15 cellular contexts compared by ENCODE assay signal in the genomic region with DNA sequence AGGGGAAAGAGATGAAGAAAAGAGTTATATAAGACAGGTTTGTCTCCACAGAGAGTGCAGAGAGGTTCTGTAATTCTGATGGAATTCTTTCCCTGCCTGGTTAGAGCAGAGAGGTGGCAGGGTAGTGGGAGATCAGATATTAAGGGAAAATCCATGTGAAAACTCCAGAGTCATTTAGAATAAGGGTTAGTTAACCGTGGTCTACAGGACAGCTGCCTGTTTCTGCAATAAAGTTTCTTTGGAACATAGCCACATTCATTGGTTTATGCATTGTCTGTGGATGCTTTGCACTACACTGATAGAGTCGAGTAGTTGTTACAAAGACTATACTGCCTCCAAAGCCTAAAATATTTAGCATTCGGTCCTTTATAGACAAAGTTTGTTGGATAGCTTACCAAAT. TPM values are rescaled to one million over a fixed set of nuclear protein-coding genes. Genes with fewer than 3 reads are reported as not detected.
DNase-seq lines count a peak whose midpoint lies in the region; ATAC-seq and TF ChIP-seq lines count a peak whose summit lies in the region.
"Had no signal": no experiment of that assay in that cellular context is flagged by ENCODE, and none has a peak within 500 bp of the region (broad histone marks: within the 10 kb centered on the region; RNA-seq: fewer than 3 reads in every experiment).

No MANE protein-coding gene starts in this region.

- H3K27ac Mint-ChIP-seq in CD4-positive, alpha-beta T cell = peak overlapping the region; percentile 69
- H3K27ac Mint-ChIP-seq in H9 = peak overlapping the region in 2 of 3 experiments; percentile 16 to 60; a peak in 2 of 7 replicates
- H3K27ac Mint-ChIP-seq: B cell, IgD-negative memory B cell had no signal

- H3K27ac ChIP-seq in CD4-positive, alpha-beta T cell (ENCODE audit: low read depth, low read length) = no peak overlapping the region
- no peak overlapping the region for H3K27ac ChIP-seq in H9 (ENCODE audit: insufficient read length, low read depth, low read length)
- peak overlapping the region; percentile 5 for H3K27ac ChIP-seq in substantia nigra (ENCODE audit: low read depth, low read length, poor library complexity, severe bottlenecking)
- H3K27ac ChIP-seq in GM23248 = no peak overlapping the region

- no peak overlapping the region for H2AK5ac ChIP-seq in H9 (ENCODE audit: insufficient read length, low read length)

- no peaks in the 10 kb centered on the region for H3K23me2 ChIP-seq in H9 (ENCODE audit: insufficient read length, low read depth, low read length, poor library complexity, severe bottlenecking)

- H3K18ac ChIP-seq in H9 (ENCODE audit: insufficient read length, low read depth, low read length) = no peak overlapping the region

- no peak overlapping the region for H2BK15ac ChIP-seq in H9 (ENCODE audit: low read depth, low read length)

- no peak overlapping the region for H3K4me3 ChIP-seq in GM23248

- no peak overlapping the region for H3K4me3 Mint-ChIP-seq in CD4-positive, alpha-beta T cell
- H3K4me3 Mint-ChIP-seq in H9 = no peak overlapping the region
- H3K4me3 Mint-ChIP-seq: B cell; CD4-positive, alpha-beta memory T cell; IgD-negative memory B cell had no signal

- no peak overlapping the region for H4K5ac ChIP-seq in H9 (ENCODE audit: insufficient read length, low read depth, low read length)

- no peak for DNase-seq in CD4-positive, alpha-beta T cell
- DNase-seq in H9 (no peak), myocyte (ENCODE audit: low read depth) (peak; percentile 34), substantia nigra (lab: John Stamatoyannopoulos, UW) (no peak), GM23248 (no peak)
- DNase-seq in stimulated activated naive CD4-positive, alpha-beta T cell (lab: John Stamatoyannopoulos, UW) = no peak
- DNase-seq: C1 segment of cervical spinal cord; CD4-positive, alpha-beta memory T cell; COR-L47; DND-41; GDM1 had no signal

- no CpG with 5 or more reads among the region's 3 CpGs for WGBS in H9 (ENCODE audit: extremely low coverage, insufficient read length, low lambda C conversion rate)
- WGBS in GM23248 (ENCODE audit: low coverage in 1 of 2, low lambda C conversion rate in 2 of 2, missing lambda C conversion rate in 2 of 2), 2 experiments = 58 to 64% methylated on average over 3 of the region's 3 CpGs

- no peak overlapping the region for H2BK20ac ChIP-seq in H9 (ENCODE audit: low read depth, low read length, poor library complexity, severe bottlenecking)

- ATAC-seq in CD4-positive, alpha-beta T cell (ENCODE audit: poor library complexity) = no peak
- no peak for ATAC-seq in GM18868 (IDR thresholded peaks at IDR 0.05; ENCODE audit: unreplicated experiment)
- ATAC-seq: HCT116 had no signal

- intact Hi-C loops in CD4-positive, alpha-beta T cell (cut with DNase I, micrococcal nuclease) = loop anchor here in 1 of 2 experiments (10.0 kb wide), 1 partner anchor 52 kb away; a partner anchor contains a TSS

- no peaks in the 10 kb centered on the region for H4K20me1 ChIP-seq in H9 (ENCODE audit: control insufficient read depth, insufficient read depth, insufficient read length)
- no peaks in the 10 kb centered on the region for H4K20me1 ChIP-seq in GM23248 (ENCODE audit: insufficient read depth)

- CTCF ChIA-PET in CD4-positive, alpha-beta T cell (lab: Charles Lee) = interaction anchor here (1.0 to 1.8 kb wide), 3 partner anchors 33 to 254 kb away, joined by 3 to 6 read pairs (median 6); no protein-coding TSS in a partner anchor

- no peaks in the 10 kb centered on the region for H3K36me3 ChIP-seq in GM23248 (ENCODE audit: low read depth)

- no peak overlapping the region for H3K9ac ChIP-seq in H9 (ENCODE audit: extremely low read depth, insufficient read length, low read length)
- H3K9ac ChIP-seq in GM23248 = no peak overlapping the region

- H3K9me3 Mint-ChIP-seq in CD4-positive, alpha-beta T cell = no peaks in the 10 kb centered on the region
- H3K9me3 Mint-ChIP-seq in H9 = peaks cover 2 to 4% of the 10 kb centered on the region in 2 experiments; a peak in 3 of 5 replicates

- H3K27me3 ChIP-seq in CD4-positive, alpha-beta T cell (ENCODE audit: control insufficient read depth, insufficient read depth, low read length) = no peaks in the 10 kb centered on the region
- H3K27me3 ChIP-seq in H9 (ENCODE audit: insufficient read depth, low read length) = no peaks in the 10 kb centered on the region
- no peaks in the 10 kb centered on the region for H3K27me3 ChIP-seq in GM23248 (replicated peaks; ENCODE audit: insufficient read depth)

- H3K56ac ChIP-seq in H9 (ENCODE audit: insufficient read length, low read depth, low read length) = no peak overlapping the region

- H3K14ac ChIP-seq in H9 (ENCODE audit: insufficient read depth, low read length) = no peak overlapping the region

- peaks cover 42% of the 10 kb centered on the region for H3K36me3 Mint-ChIP-seq in CD4-positive, alpha-beta T cell (ENCODE audit: low read depth)
- peaks cover 21 to 22% (median 22%) of the 10 kb centered on the region in 3 experiments for H3K36me3 Mint-ChIP-seq in H9 (ENCODE audit: insufficient read depth in 1 of 3, low read depth in 3 of 3)

- H3K4me2 ChIP-seq in H9 (ENCODE audit: insufficient read depth, insufficient read length, low read length) = no peak overlapping the region
- no peak overlapping the region for H3K4me2 ChIP-seq in GM23248 (ENCODE audit: unreplicated experiment)

- no peaks in the 10 kb centered on the region for H3K4me1 ChIP-seq in H9 (ENCODE audit: insufficient read depth, low read length)
- peaks cover 14% of the 10 kb centered on the region for H3K4me1 ChIP-seq in GM23248 (ENCODE audit: insufficient read depth)

- peaks cover 64% of the 10 kb centered on the region for H3K4me1 Mint-ChIP-seq in CD4-positive, alpha-beta T cell (ENCODE audit: low read depth)
- H3K4me1 Mint-ChIP-seq in H9 = peaks cover 0 to 2% of the 10 kb centered on the region in 2 experiments; a peak in 2 of 4 replicates

- no peaks in the 10 kb centered on the region for H3K9me3 ChIP-seq in CD4-positive, alpha-beta T cell (ENCODE audit: control insufficient read depth, low read length)
- peaks cover 3% of the 10 kb centered on the region for H3K9me3 ChIP-seq in H9 (ENCODE audit: control insufficient read depth, low read depth, low read length)
- H3K9me3 ChIP-seq in GM23248 (ENCODE audit: low read depth) = no peaks in the 10 kb centered on the region

- H3K23ac ChIP-seq in H9 (ENCODE audit: insufficient read length, low read depth, low read length) = no peak overlapping the region

- H3K9me2 ChIP-seq in GM23248 (ENCODE audit: insufficient read depth) = no peaks in the 10 kb centered on the region

- H3T11ph ChIP-seq in H9 (ENCODE audit: low read length) = no peak overlapping the region

- no peak overlapping the region for H3K4ac ChIP-seq in H9 (ENCODE audit: low read depth, low read length)

- no peak overlapping the region for H4K8ac ChIP-seq in H9 (replicated peaks; ENCODE audit: insufficient read length, low read depth, low read length)

- H3K79me2 ChIP-seq in H9 (ENCODE audit: insufficient read depth, low read length) (no peaks in the 10 kb centered on the region; the same call in 1 of the 2 replicates), GM23248 (ENCODE audit: insufficient read depth) (peaks cover 34% of the 10 kb centered on the region)

- POLR2A ChIA-PET in CD4-positive, alpha-beta T cell (lab: Charles Lee) = interaction anchor here (0.6 to 10.0 kb wide), 5 partner anchors 12 to 72 kb away, joined by 3 to 59 read pairs (median 4); no protein-coding TSS in a partner anchor

- in situ Hi-C loops in GM23248 (cut with MboI) = no loop called here

- H3F3A ChIP-seq in GM23248 (ENCODE audit: insufficient read depth) = no peaks in the 10 kb centered on the region

- no peak overlapping the region for H2BK120ac ChIP-seq in H9 (ENCODE audit: low read depth, low read length, poor library complexity, severe bottlenecking)

- H4K91ac ChIP-seq in H9 (ENCODE audit: insufficient read length, low read depth, low read length) = no peak overlapping the region

- H2BK5ac ChIP-seq in H9 (ENCODE audit: insufficient read length, low read length) = no peak overlapping the region

- no peaks in the 10 kb centered on the region for H3K79me1 ChIP-seq in H9 (ENCODE audit: insufficient read depth, low read depth, low read length, poor library complexity, severe bottlenecking)

- TF ChIP-seq CTCF in CD4-positive, alpha-beta T cell (IDR thresholded peaks at IDR 0.05) = no peak
- TF ChIP-seq CTCF in H9 (conservative IDR thresholded peaks at IDR 0.05) = no peak

- no peaks in the 10 kb centered on the region for H3K27me3 Mint-ChIP-seq in CD4-positive, alpha-beta T cell
- H3K27me3 Mint-ChIP-seq in H9 (ENCODE audit: low read depth) = no peaks in the 10 kb centered on the region
- H3K27me3 Mint-ChIP-seq: B cell; CD4-positive, alpha-beta memory T cell; IgD-negative memory B cell had no signal

- H2BK12ac ChIP-seq in H9 (ENCODE audit: insufficient read length, low read depth, low read length) = no peak overlapping the region

- H2AFZ ChIP-seq in H9 (ENCODE audit: low read length) (no peak overlapping the region), GM23248 (no peak overlapping the region)

RNA-seq across cellular contexts. Expression of a gene that starts 55.6 kb away (rescaled TPM):
- total RNA-seq in CD4-positive, alpha-beta T cell = 10 to 100 TPM; 15.5 to 18.2 TPM
- total RNA-seq in H9 (2021) = 34.7 and 37.2 TPM in 2 replicates
- 16.7 and 18.0 TPM in 2 replicates for total RNA-seq in myocyte
- polyA plus RNA-seq in myocyte (2012) = 9.7 TPM
- total RNA-seq in GM23248 (2014; rRNA removed; shearing (Covaris generic)) = 30.7 and 35.3 TPM in 2 replicates
- polyA plus RNA-seq in GM23248 (2016; fragmentation: Nextera tagmentation; extraction: Ambion mirVana) = 29.9 and 30.1 TPM in 2 replicates
